1 cellular context compared by ENCODE assay signal in genomic region chr11:57307666-57308270, GRCh38.
TF ChIP-seq lines count a peak whose summit lies in the region.

No MANE protein-coding gene starts in this region.

TF ChIP-seq in H1, 55 proteins besides CTCF, POLR2A, EP300 and RAD21:
- no peak for TF ChIP-seq SUZ12 (IDR thresholded peaks at IDR 0.05; ENCODE audit: low read length)
- no peak for TF ChIP-seq CTBP2 (IDR thresholded peaks at IDR 0.05; ENCODE audit: borderline replicate concordance, insufficient read depth, insufficient read length, low read length)
- TF ChIP-seq POLR2AphosphoS5 (IDR thresholded peaks at IDR 0.05; ENCODE audit: low read depth, low read length), result 0 out of 2 replicates have a peak, but pooled peaks have one; percentile 2
- TF ChIP-seq CBX8 (IDR thresholded peaks at IDR 0.05; ENCODE audit: borderline replicate concordance, low read depth, low read length), result no peak
- no peak for TF ChIP-seq CHD1 (IDR thresholded peaks at IDR 0.05; ENCODE audit: low read depth, low read length)
- TF ChIP-seq RFX5 (IDR thresholded peaks at IDR 0.05; ENCODE audit: borderline replicate concordance, low read depth, low read length), result no peak
TF ChIP-seq in H1: peak in this region for 1.
